ENCODE assay signal across 14 cellular contexts in the genomic region with DNA sequence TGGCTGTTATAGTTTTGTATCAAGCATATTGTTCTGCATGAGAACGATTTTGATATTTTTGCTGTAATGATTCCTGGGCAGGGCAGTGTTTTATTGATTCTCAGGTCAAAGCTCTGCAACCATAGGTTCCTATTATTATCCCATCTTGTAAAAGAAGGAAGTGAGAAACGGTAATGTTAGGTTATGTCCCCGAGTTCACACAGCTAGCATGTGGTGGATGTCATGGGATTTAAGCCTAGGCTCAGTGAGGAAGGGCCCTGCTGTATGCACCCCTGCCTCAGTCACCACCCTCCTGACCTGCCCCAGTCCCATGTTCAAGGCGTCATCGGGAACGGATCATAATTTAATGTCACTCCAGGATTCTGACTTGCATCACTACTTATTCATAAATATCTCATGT. TPM values are rescaled to one million over a fixed set of nuclear protein-coding genes. Genes with fewer than 3 reads are reported as not detected.
DNase-seq lines count a peak whose midpoint lies in the region; ATAC-seq and TF ChIP-seq lines count a peak whose summit lies in the region.
"Had no signal": no experiment of that assay in that cellular context is flagged by ENCODE, and none has a peak within 500 bp of the region (broad histone marks: within the 10 kb centered on the region; RNA-seq: fewer than 3 reads in every experiment).

No MANE protein-coding gene starts in this region.

- no peak overlapping the region for H3K4me3 Mint-ChIP-seq in HFFc6
- H3K4me3 Mint-ChIP-seq: T-helper 17 cell had no signal

- no peak for DNase-seq in right lobe of liver
- DNase-seq in foreskin keratinocyte, result no peak
- DNase-seq in posterior cingulate gyrus, result no peak
- no peak for DNase-seq in HFFc6
- DNase-seq in NCI-H146 treated with DMSO at 0.1 percent for 48 hours (lab: John Stamatoyannopoulos, UW; ENCODE audit: unreplicated experiment), result no peak
- DNase-seq: DMS79, mesenchymal stem cell, spleen, stomach, T-helper 17 cell had no signal

- no peak overlapping the region for H3K27ac Mint-ChIP-seq in HFFc6

- H3K27me3 ChIP-seq in right lobe of liver, result no peaks in the 10 kb centered on the region
- no peaks in the 10 kb centered on the region for H3K27me3 ChIP-seq in foreskin keratinocyte
- H3K27me3 ChIP-seq: cardiac muscle cell, spleen, stomach had no signal

- peaks cover 0 to 36% (median 6%) of the 10 kb centered on the region in 4 donors for H3K36me3 ChIP-seq in right lobe of liver

- 55% methylated on average over 6 of the region's 6 CpGs for WGBS in right lobe of liver (ENCODE audit: insufficient coverage, low coverage, low lambda C conversion rate, missing lambda C conversion rate)

- H3K4me3 ChIP-seq in right lobe of liver, result no peak overlapping the region
- H3K4me3 ChIP-seq: cardiac muscle cell, spleen, stomach had no signal

- no peak for TF ChIP-seq POLR2A in right lobe of liver (IDR thresholded peaks at IDR 0.05)

- ATAC-seq in GM18868 (IDR thresholded peaks at IDR 0.05; ENCODE audit: unreplicated experiment) (peak; percentile 99), GM21723 (IDR thresholded peaks at IDR 0.05; ENCODE audit: unreplicated experiment) (peak; percentile 98), HG03354 (IDR thresholded peaks at IDR 0.05; ENCODE audit: poor library complexity, severe bottlenecking, unreplicated experiment) (peak; percentile 87), right lobe of liver (peak in 3 of 4 donors; percentile 50 to 69 (median 59)), foreskin keratinocyte (no peak)
- ATAC-seq: T-helper 17 cell had no signal

- H3K9me3 ChIP-seq in right lobe of liver, result no peaks in the 10 kb centered on the region
- H3K9me3 ChIP-seq: spleen, stomach had no signal

- H3K36me3 Mint-ChIP-seq in HFFc6 (ENCODE audit: low read depth), result peaks cover 25% of the 10 kb centered on the region

- TF ChIP-seq CTCF in right lobe of liver (IDR thresholded peaks at IDR 0.05) (no peak), foreskin keratinocyte (conservative IDR thresholded peaks at IDR 0.05) (no peak), HFFc6 (IDR thresholded peaks at IDR 0.05) (no peak)

- H3K27ac ChIP-seq in right lobe of liver (no peak overlapping the region), foreskin keratinocyte (no peak overlapping the region)
- H3K27ac ChIP-seq: cardiac muscle cell, spleen, stomach had no signal

- no peaks in the 10 kb centered on the region for H3K9me3 Mint-ChIP-seq in HFFc6

- intact Hi-C loops in right lobe of liver (cut with DNase I) (no loop called here), posterior cingulate gyrus (cut with DNase I) (no loop called here)

- H3K4me1 Mint-ChIP-seq in HFFc6 (ENCODE audit: low read depth), result peaks cover 7% of the 10 kb centered on the region; the same call in 1 of the 2 replicates

- H3K4me1 ChIP-seq in right lobe of liver (peaks cover 0 to 7% (median 0%) of the 10 kb centered on the region in 4 donors), foreskin keratinocyte (no peaks in the 10 kb centered on the region)

- no peaks in the 10 kb centered on the region; the same call in 1 of the 2 replicates for H3K27me3 Mint-ChIP-seq in HFFc6 (ENCODE audit: insufficient read depth)
- H3K27me3 Mint-ChIP-seq: T-helper 17 cell had no signal

RNA-seq across cellular contexts. Expression of a gene that starts 10.7 kb away (rescaled TPM):
- 10 to 100 TPM; 52.1 to 72.1 (median 60.3) TPM for total RNA-seq in right lobe of liver
- total RNA-seq in foreskin keratinocyte, result 89.2 and 91.8 TPM in 2 replicates
- 99.4 and 102 TPM in 2 replicates for polyA plus RNA-seq in foreskin keratinocyte
- total RNA-seq in HFFc6 (2021; fragmentation: NEBNext Ultra II Directional; extraction: Animal tissue kit (Norgen Biotek cat#: 25700)), result 10 to 100 TPM; 83.4 to 95.3 (median 89.2) TPM

RNA-seq across cellular contexts. Expression of a gene that starts 11.6 kb away (rescaled TPM):
- 10 to 100 TPM in 2 of 6 experiments, 1 to 10 TPM in 4; 5.9 to 23.0 (median 8.7) TPM for total RNA-seq in right lobe of liver
- 31.2 and 34.0 TPM in 2 replicates for total RNA-seq in foreskin keratinocyte
- polyA plus RNA-seq in foreskin keratinocyte, result 21.9 and 26.1 TPM in 2 replicates
- 10 to 100 TPM in 4 of 6 experiments, 1 to 10 TPM in 2; 9.9 to 14.2 (median 12.7) TPM for total RNA-seq in HFFc6 (2021; fragmentation: NEBNext Ultra II Directional; extraction: Animal tissue kit (Norgen Biotek cat#: 25700))

RNA-seq across cellular contexts. Expression of a gene that starts 12.4 kb away (rescaled TPM):
- total RNA-seq in right lobe of liver (1 to 10 TPM in 4 of 6 experiments, under 1 TPM in 2; 0.49 to 2.9 (median 1.0) TPM), foreskin keratinocyte (not detected in 2 replicates)
- not detected in 2 replicates for polyA plus RNA-seq in foreskin keratinocyte
- total RNA-seq in HFFc6 (2021; fragmentation: NEBNext Ultra II Directional; extraction: Animal tissue kit (Norgen Biotek cat#: 25700)), result not detected
